ENCODE assay signal across 25 cellular contexts in the genomic region with DNA sequence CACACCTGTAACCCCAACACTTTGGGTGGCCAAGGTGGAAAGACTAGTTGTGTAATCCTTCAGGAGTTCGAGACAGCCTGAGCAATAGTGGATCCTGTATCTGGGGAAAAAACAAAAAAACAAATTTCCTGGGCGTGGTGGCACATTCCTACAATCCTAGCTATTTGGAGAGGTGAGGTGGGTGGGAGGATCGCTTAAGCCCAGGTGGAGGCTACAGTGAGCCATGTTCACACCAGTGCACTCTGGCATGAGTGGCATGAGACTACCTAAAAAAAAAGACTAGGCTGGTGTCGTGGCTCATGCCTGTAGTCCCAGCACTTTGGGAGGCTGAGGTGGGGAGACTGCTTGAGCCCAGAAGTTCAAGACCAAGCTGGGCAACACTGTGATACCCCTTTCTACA. TPM values are rescaled to one million over a fixed set of nuclear protein-coding genes. Genes with fewer than 3 reads are reported as not detected.
DNase-seq lines count a peak whose midpoint lies in the region; ATAC-seq and TF ChIP-seq lines count a peak whose summit lies in the region.
"Had no signal": no experiment of that assay in that cellular context is flagged by ENCODE, and none has a peak within 500 bp of the region (broad histone marks: within the 10 kb centered on the region; RNA-seq: fewer than 3 reads in every experiment).

No MANE protein-coding gene starts in this region.

- dilution Hi-C loops in mammary epithelial cell (cut with HindIII; ENCODE audit: low sequenced_read_pairs): loop anchor here (5.0 kb wide), 1 partner anchor 34 kb away; no protein-coding TSS in a partner anchor

- H3K27me3 Mint-ChIP-seq in activated CD8-positive, alpha-beta T cell treated with anti-CD3 and anti-CD28 coated beads for 36 hours: no peaks in the 10 kb centered on the region

- H3K9me3 Mint-ChIP-seq in activated CD8-positive, alpha-beta T cell treated with anti-CD3 and anti-CD28 coated beads for 36 hours: no peaks in the 10 kb centered on the region
- H3K9me3 Mint-ChIP-seq: activated naive CD4-positive, alpha-beta T cell treated with anti-CD3 and anti-CD28 coated beads, Interleukin-2, amount 50 U/mL, for 72 hours; activated T-helper 1 cell treated with anti-CD3 and anti-CD28 coated beads, Interleukin-12 subunit alpha, Interleukin-12 subunit beta, Interleukin-2, Interleukin-4 antibody, amounts not matched to agents 30 ng/mL and 10 ng/mL and 1 ng/mL, durations not matched to agents 14 hours and 24 hours and 36 hours; neural crest cell had no signal

- POLR2A ChIA-PET in activated CD8-positive, alpha-beta T cell treated with anti-CD3 and anti-CD28 coated beads for 36 hours (lab: Charles Lee): interaction anchor here (0.8 to 11.1 kb wide), 4 partner anchors 9 to 28 kb away, joined by 3 to 74 read pairs (median 5); a partner anchor contains a TSS

- CTCF ChIA-PET in mammary epithelial cell (lab: Charles Lee; ENCODE audit: low non-redundant PET): no interaction called here
- CTCF ChIA-PET in activated CD8-positive, alpha-beta T cell treated with anti-CD3 and anti-CD28 coated beads for 36 hours (lab: Charles Lee): interaction anchor here (1.1 to 1.5 kb wide), 2 partner anchors 8 to 14 kb away, joined by 3 to 5 read pairs; no protein-coding TSS in a partner anchor

- H3K4me3 ChIP-seq in mammary epithelial cell (replicated peaks in 1 of 3; ENCODE audit: insufficient read depth in 1 of 3, low read depth in 2 of 3, low read length in 3 of 3): no peak overlapping the region
- no peak overlapping the region for H3K4me3 ChIP-seq in breast epithelium
- H3K4me3 ChIP-seq in left lung: no peak overlapping the region
- H3K4me3 ChIP-seq: GM23248, heart left ventricle, right lobe of liver had no signal

- peaks cover 54% of the 10 kb centered on the region for H3K4me1 Mint-ChIP-seq in activated CD8-positive, alpha-beta T cell treated with anti-CD3 and anti-CD28 coated beads for 36 hours (ENCODE audit: low read depth)

- DNase-seq in mammary epithelial cell (no peak), breast epithelium (ENCODE audit: low spot score in 2 of 2) (no peak), left lung (no peak), ureter (ENCODE audit: low spot score) (peak; percentile 6), NCI-H2107 (lab: John Stamatoyannopoulos, UW) (no peak), NCI-H226 (no peak)
- DNase-seq in activated CD8-positive, alpha-beta T cell treated with anti-CD3 and anti-CD28 coated beads for 36 hours: no peak
- DNase-seq: activated CD4-positive, CD25-positive, alpha-beta regulatory T cell treated with anti-CD3 and anti-CD28 coated beads, Interleukin-2, amount 50 U/mL, for 72 hours; BE2C; central memory CD4-positive, alpha-beta T cell; COR-L47; GF-D8; GM23248; heart left ventricle; Kasumi-1; MV-4-11; NCI-H1694; NCI-H2171; NCI-H526; right lobe of liver had no signal

- intact Hi-C loops in mammary epithelial cell (cut with micrococcal nuclease) (no loop called here), breast epithelium (cut with DNase I; ENCODE audit: low total_unique reads) (no loop called here), left lung (cut with DNase I) (no loop called here)
- intact Hi-C loops in activated CD8-positive, alpha-beta T cell treated with anti-CD3 and anti-CD28 coated beads for 36 hours (cut with micrococcal nuclease): no loop called here

- TF ChIP-seq CTCF in mammary epithelial cell (conservative IDR thresholded peaks at IDR 0.05 in 1 of 2, IDR thresholded peaks at IDR 0.05 in 1 of 2; ENCODE audit: extremely low read depth in 1 of 2, insufficient read depth in 1 of 2, low read depth in 1 of 2, low read length in 2 of 2): no peak
- TF ChIP-seq CTCF in breast epithelium (IDR thresholded peaks at IDR 0.05): no peak
- no peak for TF ChIP-seq CTCF in activated CD8-positive, alpha-beta T cell treated with anti-CD3 and anti-CD28 coated beads for 36 hours (IDR thresholded peaks at IDR 0.05)
- TF ChIP-seq CTCF in left lung (IDR thresholded peaks at IDR 0.05): no peak

- no peak overlapping the region for H3K4me2 ChIP-seq in mammary epithelial cell (ENCODE audit: insufficient read depth, low read depth, low read length)

- no peak for TF ChIP-seq POLR2A in breast epithelium (IDR thresholded peaks at IDR 0.05)

- H3K27me3 ChIP-seq in mammary epithelial cell (ENCODE audit: insufficient read depth, low read length) (no peaks in the 10 kb centered on the region), breast epithelium (no peaks in the 10 kb centered on the region), left lung (no peaks in the 10 kb centered on the region)
- H3K27me3 ChIP-seq: BE2C, heart left ventricle, right lobe of liver had no signal

- peaks cover 47% of the 10 kb centered on the region for H3K36me3 ChIP-seq in mammary epithelial cell (ENCODE audit: insufficient read depth, low read length)
- peaks cover 4% of the 10 kb centered on the region for H3K36me3 ChIP-seq in breast epithelium
- H3K36me3 ChIP-seq in left lung: peaks cover 0 to 81% of the 10 kb centered on the region in 2 donors

- H2AFZ ChIP-seq in mammary epithelial cell (ENCODE audit: low read depth, low read length): no peak overlapping the region
- H2AFZ ChIP-seq: GM23248, parathyroid adenoma had no signal

- H3K79me2 ChIP-seq in mammary epithelial cell (ENCODE audit: insufficient read depth, low read length): peaks cover 92% of the 10 kb centered on the region

- peak overlapping the region; percentile 5 for H3K27ac ChIP-seq in mammary epithelial cell (ENCODE audit: insufficient read depth, low read depth, low read length)
- H3K27ac ChIP-seq in breast epithelium: no peak overlapping the region
- H3K27ac ChIP-seq in left lung: no peak overlapping the region
- H3K27ac ChIP-seq: GM23248, heart left ventricle, parathyroid adenoma had no signal

- no peak overlapping the region for H3K4me3 Mint-ChIP-seq in activated CD8-positive, alpha-beta T cell treated with anti-CD3 and anti-CD28 coated beads for 36 hours
- H3K4me3 Mint-ChIP-seq: activated T-helper 1 cell treated with anti-CD3 and anti-CD28 coated beads, Interleukin-12 subunit alpha, Interleukin-12 subunit beta, Interleukin-2, Interleukin-4 antibody, amounts not matched to agents 30 ng/mL and 10 ng/mL and 1 ng/mL, durations not matched to agents 14 hours and 24 hours and 36 hours; neural crest cell had no signal

- peaks cover 2% of the 10 kb centered on the region for H4K20me1 ChIP-seq in mammary epithelial cell (ENCODE audit: insufficient read depth, low read length)

- peaks cover 74% of the 10 kb centered on the region for H3K36me3 Mint-ChIP-seq in activated CD8-positive, alpha-beta T cell treated with anti-CD3 and anti-CD28 coated beads for 36 hours (ENCODE audit: low read depth)

- in situ Hi-C loops in mammary epithelial cell (cut with MboI; ENCODE audit: low sequenced_read_pairs in 2 of 2): no loop called here

- H3K9ac ChIP-seq in mammary epithelial cell (ENCODE audit: insufficient read depth, low read length): no peak overlapping the region
- H3K9ac ChIP-seq: GM23248, parathyroid adenoma had no signal

- H3K27ac Mint-ChIP-seq in activated CD8-positive, alpha-beta T cell treated with anti-CD3 and anti-CD28 coated beads for 36 hours: peak overlapping the region; percentile 49
- H3K27ac Mint-ChIP-seq: activated T-helper 1 cell treated with anti-CD3 and anti-CD28 coated beads, Interleukin-12 subunit alpha, Interleukin-12 subunit beta, Interleukin-2, Interleukin-4 antibody, amounts not matched to agents 30 ng/mL and 10 ng/mL and 1 ng/mL, durations not matched to agents 14 hours and 24 hours and 36 hours had no signal

- ATAC-seq in activated CD8-positive, alpha-beta T cell treated with anti-CD3 and anti-CD28 coated beads for 36 hours: no peak
- peak; percentile 29 for ATAC-seq in left lung
- no peak for ATAC-seq in HG03565 (IDR thresholded peaks at IDR 0.05; ENCODE audit: unreplicated experiment)
- ATAC-seq: activated naive CD4-positive, alpha-beta T cell treated with anti-CD3 and anti-CD28 coated beads, Interleukin-2, amount 50 U/mL, for 72 hours; heart left ventricle had no signal

- no TSS peak for BruUV-seq in mammary epithelial cell (replicated peaks; lab: Mats Ljungman, UMichigan)

- H3K9me3 ChIP-seq in mammary epithelial cell (replicated peaks; ENCODE audit: insufficient read depth, low read length) (no peaks in the 10 kb centered on the region), breast epithelium (no peaks in the 10 kb centered on the region), left lung (no peaks in the 10 kb centered on the region)
- H3K9me3 ChIP-seq: BE2C, heart left ventricle, right lobe of liver had no signal

- WGBS in mammary epithelial cell (ENCODE audit: low coverage, missing lambda C conversion rate): 68% methylated on average over 4 of the region's 4 CpGs

- H3K4me1 ChIP-seq in mammary epithelial cell (ENCODE audit: insufficient read depth, low read length) (peaks cover 12% of the 10 kb centered on the region), breast epithelium (no peaks in the 10 kb centered on the region), left lung (peaks cover 0 to 19% of the 10 kb centered on the region in 2 donors)
- H3K4me1 ChIP-seq: BE2C had no signal

RNA-seq across cellular contexts. Expression of a gene that starts 17.2 kb away (rescaled TPM):
- total RNA-seq in mammary epithelial cell (100 to 1,000 TPM in 1 of 2 donors, 10 to 100 TPM in 1; 63.5 to 197 TPM), breast epithelium (100 to 1,000 TPM in 2 of 3 donors, 10 to 100 TPM in 1; 85.0 to 134 (median 111) TPM), left lung (100 to 1,000 TPM; 164 to 210 TPM), ureter (212 TPM)
- 85.2 TPM for polyA plus RNA-seq in mammary epithelial cell
- polyA minus RNA-seq in mammary epithelial cell: 76.3 TPM
- 100 to 1,000 TPM; 381 to 406 TPM for total RNA-seq in activated CD8-positive, alpha-beta T cell treated with anti-CD3 and anti-CD28 coated beads for 36 hours

RNA-seq across cellular contexts. Expression of a gene that starts 25.1 kb away (rescaled TPM):
- 100 to 1,000 TPM; 374 to 617 TPM for total RNA-seq in mammary epithelial cell
- 1,026 TPM for polyA plus RNA-seq in mammary epithelial cell
- 1,503 TPM for polyA minus RNA-seq in mammary epithelial cell
- 100 to 1,000 TPM; 310 to 369 (median 328) TPM for total RNA-seq in breast epithelium
- 100 to 1,000 TPM; 859 to 869 TPM for total RNA-seq in activated CD8-positive, alpha-beta T cell treated with anti-CD3 and anti-CD28 coated beads for 36 hours
- 100 to 1,000 TPM; 433 to 487 TPM for total RNA-seq in left lung
- total RNA-seq in ureter: 601 TPM

RNA-seq across cellular contexts. Expression of a gene that starts 40.7 kb away (rescaled TPM):
- total RNA-seq in mammary epithelial cell: 10 to 100 TPM; 41.7 to 89.3 TPM
- polyA plus RNA-seq in mammary epithelial cell: 43.8 TPM
- 120 TPM for polyA minus RNA-seq in mammary epithelial cell
- 100 to 1,000 TPM in 1 of 3 donors, 10 to 100 TPM in 2; 80.2 to 104 (median 81.0) TPM for total RNA-seq in breast epithelium
- total RNA-seq in activated CD8-positive, alpha-beta T cell treated with anti-CD3 and anti-CD28 coated beads for 36 hours: 10 to 100 TPM; 80.1 to 89.3 TPM
- total RNA-seq in left lung: 10 to 100 TPM; 91.0 to 96.0 TPM
- 141 TPM for total RNA-seq in ureter

RNA-seq across cellular contexts. Expression of a gene that starts 54.3 kb away (rescaled TPM):
- total RNA-seq in mammary epithelial cell (100 to 1,000 TPM; 727 to 735 TPM), breast epithelium (1,000 to 10,000 TPM; 1,363 to 1,488 (median 1,386) TPM), left lung (100 to 1,000 TPM; 531 to 592 TPM), ureter (1,021 TPM)
- polyA plus RNA-seq in mammary epithelial cell: 545 TPM
- polyA minus RNA-seq in mammary epithelial cell: 66.8 TPM
- total RNA-seq in activated CD8-positive, alpha-beta T cell treated with anti-CD3 and anti-CD28 coated beads for 36 hours: 1,000 to 10,000 TPM; 1,203 to 1,221 TPM
